In the genomic region with DNA sequence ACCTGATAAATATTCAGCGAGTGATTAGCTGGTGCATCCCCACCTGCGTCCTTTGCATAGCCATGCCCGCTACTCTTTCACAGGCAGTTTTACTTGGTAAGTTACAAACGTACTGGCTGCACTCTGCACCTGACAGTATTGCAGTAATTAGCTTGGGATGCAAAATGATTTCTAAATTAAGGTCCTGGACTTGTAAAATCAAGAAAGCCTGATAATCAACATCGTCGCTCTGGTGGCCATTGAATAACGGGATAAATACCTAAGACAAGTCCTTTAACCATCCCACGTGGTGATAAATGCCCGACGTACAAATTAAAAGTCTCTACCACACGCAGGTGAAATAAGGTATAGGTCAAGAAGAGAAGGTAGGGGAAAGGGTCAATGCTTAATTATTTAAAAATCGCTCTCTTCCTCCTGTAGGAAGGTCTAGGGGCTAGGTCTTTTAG, we compare ENCODE assay signal across 8 cellular contexts. TPM values are rescaled to one million over a fixed set of nuclear protein-coding genes. Genes with fewer than 3 reads are reported as not detected.
DNase-seq lines count a peak whose midpoint lies in the region; ATAC-seq and TF ChIP-seq lines count a peak whose summit lies in the region.

No MANE protein-coding gene starts in this region.

- peak overlapping the region; percentile 1 for H3K27ac Mint-ChIP-seq in mesothelial cell of epicardium

- no peaks in the 10 kb centered on the region for H3K9me3 ChIP-seq in right atrium auricular region
- H3K9me3 ChIP-seq in breast epithelium: no peaks in the 10 kb centered on the region

- DNase-seq in right atrium auricular region (ENCODE audit: low spot score) (no peak), Right ventricle myocardium superior (no peak), breast epithelium (ENCODE audit: low spot score in 2 of 2) (no peak), mesothelial cell of epicardium (ENCODE audit: low spot score in 2 of 2, unreplicated experiment in 2 of 2) (no peak), D341Med (ENCODE audit: low spot score) (no peak), NCI-H1436 treated with DMSO at 0.1 percent for 48 hours (lab: John Stamatoyannopoulos, UW) (no peak), left lobe of liver (ENCODE audit: low spot score) (no peak)

- H3K36me3 ChIP-seq in right atrium auricular region (no peaks in the 10 kb centered on the region), breast epithelium (no peaks in the 10 kb centered on the region)

- no peaks in the 10 kb centered on the region for H3K9me3 Mint-ChIP-seq in mesothelial cell of epicardium

- peak overlapping the region; percentile 68 for H3K4me3 Mint-ChIP-seq in mesothelial cell of epicardium

- peaks cover 18% of the 10 kb centered on the region for H3K4me1 Mint-ChIP-seq in mesothelial cell of epicardium

- no peak for TF ChIP-seq POLR2A in breast epithelium (IDR thresholded peaks at IDR 0.05)

- H3K27ac ChIP-seq in right atrium auricular region: peak overlapping the region in 1 of 2 donors; percentile 73
- peak overlapping the region; percentile 64 to 87 for H3K27ac ChIP-seq in breast epithelium

- intact Hi-C loops in Right ventricle myocardium superior (cut with DNase I) (no loop called here), breast epithelium (cut with DNase I; ENCODE audit: low total_unique reads) (no loop called here)

- H3K4me1 ChIP-seq in right atrium auricular region (peaks cover 0 to 21% of the 10 kb centered on the region in 2 donors), breast epithelium (no peaks in the 10 kb centered on the region)

- H3K36me3 Mint-ChIP-seq in mesothelial cell of epicardium: no peaks in the 10 kb centered on the region

- H3K27me3 ChIP-seq in right atrium auricular region (no peaks in the 10 kb centered on the region), breast epithelium (no peaks in the 10 kb centered on the region)

- TF ChIP-seq CTCF in right atrium auricular region (IDR thresholded peaks at IDR 0.05) (no peak), breast epithelium (IDR thresholded peaks at IDR 0.05) (no peak), mesothelial cell of epicardium (IDR thresholded peaks at IDR 0.05; ENCODE audit: unreplicated experiment) (no peak)

- H3K4me3 ChIP-seq in right atrium auricular region: peak overlapping the region; percentile 73 to 90
- H3K4me3 ChIP-seq in breast epithelium: peak overlapping the region; percentile 74 to 83 (median 77)

- ATAC-seq in Right ventricle myocardium superior (ENCODE audit: poor library complexity): no peak
- no peak for ATAC-seq in GM19395 (IDR thresholded peaks at IDR 0.05; ENCODE audit: unreplicated experiment)
- ATAC-seq in left lobe of liver: no peak

- peaks cover 61% of the 10 kb centered on the region for H3K27me3 Mint-ChIP-seq in mesothelial cell of epicardium (ENCODE audit: low read depth)

RNA-seq across cellular contexts. Expression of a gene that starts 1.0 kb away (rescaled TPM):
- total RNA-seq in right atrium auricular region (1 to 10 TPM; 6.4 to 6.6 TPM), Right ventricle myocardium superior (5.4 TPM), breast epithelium (10 to 100 TPM in 1 of 3 donors, 1 to 10 TPM in 2; 5.1 to 10.5 (median 6.6) TPM), mesothelial cell of epicardium (14.2 to 15.2 TPM (median 14.4 TPM) in 3 replicates), left lobe of liver (21.2 TPM)
